ENCODE assay signal across 10 cellular contexts in genomic region chr3:105938101-105938500, GRCh38.
A peak's percentile ranks its signal among the peaks of the same experiment; 100 is the strongest.
DNase-seq lines count a peak whose midpoint lies in the region; ATAC-seq, FAIRE-seq and TF ChIP-seq lines count a peak whose summit lies in the region.
"Had no signal": no experiment of that assay in that cellular context is flagged by ENCODE, and none has a peak within 500 bp of the region (broad histone marks: within the 10 kb centered on the region; RNA-seq: fewer than 3 reads in every experiment).

No MANE protein-coding gene starts in this region.

- peak overlapping the region in 1 of 4 donors; percentile 36 for H3K4me3 ChIP-seq in adrenal gland
- H3K4me3 ChIP-seq in skeletal muscle tissue (ENCODE audit: low read length in 3 of 3) = peak overlapping the region in 1 of 3 donors; percentile 48

- TF ChIP-seq POLR2A in H54 (IDR thresholded peaks at IDR 0.05; ENCODE audit: low read depth, low read length) = no peak
- no peak for TF ChIP-seq POLR2A in adrenal gland (IDR thresholded peaks at IDR 0.05)

- peak; percentile 1 for DNase-seq in H54 (ENCODE audit: insufficient read length, low spot score)
- peak in 4 of 7 donors; percentile 12 to 25 (median 18) for DNase-seq in adrenal gland
- no peak for DNase-seq in left ventricle myocardium superior
- DNase-seq in NCI-H510A treated with DMSO at 0.1 percent for 48 hours (lab: John Stamatoyannopoulos, UW) = no peak
- no peak for DNase-seq in activated T-cell treated with anti-CD3 and anti-CD28 coated beads, Interleukin-2, amount 50 U/mL, for 1 hour
- DNase-seq: activated CD4-positive, alpha-beta memory T cell treated with anti-CD3 and anti-CD28 coated beads, Interleukin-2, amount 10 ng/mL, durations not matched to agents 7 days and 5 days; NCI-H526 treated with DMSO at 0.1 percent for 48 hours had no signal

- WGBS in adrenal gland, 4 donors = 14 to 19% (median 18%) methylated on average over 3 of the region's 3 CpGs

- H3K9ac ChIP-seq in skeletal muscle tissue (ENCODE audit: low read depth in 1 of 3, low read length in 3 of 3) = peak overlapping the region in 2 of 3 donors; percentile 8 to 65

- intact Hi-C loops in adrenal gland (cut with DNase I) (no loop called here), left ventricle myocardium superior (cut with micrococcal nuclease) (no loop called here)

- H3K27me3 ChIP-seq in adrenal gland (no peaks in the 10 kb centered on the region), skeletal muscle tissue (ENCODE audit: control insufficient read depth in 3 of 3, insufficient read depth in 3 of 3, low read length in 3 of 3) (no peaks in the 10 kb centered on the region)

- H3K4me1 ChIP-seq in adrenal gland (replicated peaks in 1 of 2) (peaks cover 0 to 20% of the 10 kb centered on the region in 2 donors), skeletal muscle tissue (ENCODE audit: control insufficient read depth in 3 of 3, insufficient read depth in 3 of 3, low read length in 3 of 3) (no peaks in the 10 kb centered on the region)

- ATAC-seq in left ventricle myocardium superior (peak; percentile 93), HG03565 (IDR thresholded peaks at IDR 0.05; ENCODE audit: unreplicated experiment) (no peak), HG03045 (IDR thresholded peaks at IDR 0.05; ENCODE audit: unreplicated experiment) (no peak)

- peaks cover 0 to 6% (median 0%) of the 10 kb centered on the region in 3 donors for H3K9me3 ChIP-seq in adrenal gland (replicated peaks in 1 of 3)
- no peaks in the 10 kb centered on the region for H3K9me3 ChIP-seq in skeletal muscle tissue (ENCODE audit: control insufficient read depth in 3 of 3, low read length in 3 of 3)

- no peaks in the 10 kb centered on the region for H3K36me3 ChIP-seq in adrenal gland (replicated peaks in 1 of 2)
- no peaks in the 10 kb centered on the region for H3K36me3 ChIP-seq in skeletal muscle tissue (ENCODE audit: control insufficient read depth in 3 of 3, insufficient read depth in 3 of 3, low read length in 3 of 3)

- FAIRE-seq in H54 (lab: Jason Lieb, UNC) = peak; percentile 83

- H3K27ac ChIP-seq in adrenal gland (peak overlapping the region in 1 of 5 donors; percentile 18), skeletal muscle tissue (ENCODE audit: low read depth, low read length) (peak overlapping the region; percentile 25)

- TF ChIP-seq CTCF in adrenal gland (IDR thresholded peaks at IDR 0.05) = no peak

Comparison
In these comparisons a context has a peak if more than half of its experiments do, and no peak if none do; other contexts are left out.
1. DNase-seq: peak in H54 (single experiment) and adrenal gland (4 of 7); none in left ventricle myocardium superior (single experiment), NCI-H510A treated with DMSO at 0.1 percent for 48 hours (single experiment) and activated T-cell treated with anti-CD3 and anti-CD28 coated beads, Interleukin-2, amount 50 U/mL, for 1 hour (single experiment).